In genomic region chr1:28888915-28889314, GRCh38 we compare ENCODE assay signal across 1 cellular context.
TF ChIP-seq lines count a peak whose summit lies in the region.

No MANE protein-coding gene starts in this region.

TF ChIP-seq in WTC11, 78 proteins besides CTCF, POLR2A, EP300 and RAD21 (continued from another document):
- TF ChIP-seq PRDM15 (CRISPR knock-in tag; IDR thresholded peaks at IDR 0.05) = no peak
- TF ChIP-seq ATF2 (CRISPR knock-in tag; IDR thresholded peaks at IDR 0.05; ENCODE audit: borderline replicate concordance, low read depth) = no peak
- no peak for TF ChIP-seq FOXP4 (CRISPR knock-in tag; IDR thresholded peaks at IDR 0.05)
- no peak for TF ChIP-seq ZNF532 (CRISPR knock-in tag; IDR thresholded peaks at IDR 0.05; ENCODE audit: borderline replicate concordance)
- TF ChIP-seq GRHL2 (CRISPR knock-in tag; IDR thresholded peaks at IDR 0.05; ENCODE audit: insufficient replicate concordance, severe bottlenecking) = no peak
- no peak for TF ChIP-seq GTF2I (CRISPR knock-in tag; conservative IDR thresholded peaks at IDR 0.05)
- no peak for TF ChIP-seq ZNF121 (CRISPR knock-in tag; IDR thresholded peaks at IDR 0.05)
- TF ChIP-seq NR3C1 (CRISPR knock-in tag; conservative IDR thresholded peaks at IDR 0.05; ENCODE audit: low read depth) = no peak
- no peak for TF ChIP-seq HMGXB4 (CRISPR knock-in tag; IDR thresholded peaks at IDR 0.05)
- TF ChIP-seq SMAD3 (CRISPR knock-in tag; IDR thresholded peaks at IDR 0.05; ENCODE audit: borderline replicate concordance) = no peak
